ENCODE assay signal across 31 cellular contexts in the genomic region with DNA sequence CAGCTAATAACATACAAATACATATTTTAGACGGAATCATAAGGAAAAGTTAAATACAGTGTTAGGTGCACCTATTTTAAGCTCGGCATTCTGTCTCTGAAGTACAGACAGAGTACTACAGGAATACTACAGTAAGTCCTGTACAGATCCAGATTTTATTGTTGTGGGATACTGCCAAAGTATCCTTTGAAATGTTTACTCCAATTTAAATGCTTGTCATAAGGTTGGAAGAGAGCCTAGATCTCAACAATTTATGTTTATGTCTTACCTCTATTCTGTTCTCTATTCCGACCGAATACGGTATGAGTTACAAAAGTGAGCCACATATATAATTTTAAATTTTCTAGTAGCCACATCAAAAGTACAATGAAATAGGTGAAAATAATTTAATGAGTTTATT. TPM values are rescaled to one million over a fixed set of nuclear protein-coding genes. Genes with fewer than 3 reads are reported as not detected.
A peak's percentile ranks its signal among the peaks of the same experiment; 100 is the strongest.
DNase-seq lines count a peak whose midpoint lies in the region; ATAC-seq and TF ChIP-seq lines count a peak whose summit lies in the region.
"Had no signal": no experiment of that assay in that cellular context is flagged by ENCODE, and none has a peak within 500 bp of the region (broad histone marks: within the 10 kb centered on the region; RNA-seq: fewer than 3 reads in every experiment).

No MANE protein-coding gene starts in this region.

- in situ Hi-C loops in GM13977 (cut with MboI; ENCODE audit: low pct_unique_long_range_greater_than_20kb, low sequenced_read_pairs, unreplicated experiment): no loop called here

- peak overlapping the region; percentile 37 for H3K27ac ChIP-seq in angular gyrus (ENCODE audit: low read depth, low read length)
- H3K27ac ChIP-seq: PC-9, SJSA1 had no signal

- DNase-seq in NCI-H446 treated with DMSO at 0.1 percent for 48 hours (lab: John Stamatoyannopoulos, UW) (peak; percentile 17), left colon (no peak), GM13977 (ENCODE audit: low spot score) (no peak), GF-D8 (lab: John Stamatoyannopoulos, UW) (no peak), omental fat pad (ENCODE audit: low spot score) (no peak)
- DNase-seq: C1 segment of cervical spinal cord; CD4-positive, alpha-beta memory T cell; COR-L47; DMS53; GOT3; HFFc6; Kasumi-1; MG63; NCI-H1417; NCI-H1694; NCI-H2029 treated with DMSO at 0.1 percent for 48 hours; NCI-H2171 treated with DMSO at 0.1 percent for 48 hours; NCI-H345; NCI-H524; NCI-H748 treated with DMSO at 0.1 percent for 48 hours; NK-92 treated with Interleukin-12 subunit alpha and Interleukin-12 subunit beta, amount 100 ng/mL, for 24 hours; PC-9; Right ventricle myocardium superior; RPMI8226 had no signal

- TF ChIP-seq CTCF in GM13977 (IDR thresholded peaks at IDR 0.05; ENCODE audit: extremely low read depth, insufficient read depth, missing control alignments) (no peak), omental fat pad (IDR thresholded peaks at IDR 0.05) (no peak)

- intact Hi-C loops in left colon (cut with DNase I, micrococcal nuclease): no loop called here

- ATAC-seq in left colon (peak; percentile 62), GM19023 (IDR thresholded peaks at IDR 0.05; ENCODE audit: unreplicated experiment) (no peak), omental fat pad (ENCODE audit: low FRiP score) (no peak)
- ATAC-seq: K562 had no signal

RNA-seq across cellular contexts. Expression of a gene that starts 25.3 kb away (rescaled TPM):
- total RNA-seq in left colon (100 to 1,000 TPM in 1 of 2 donors, 10 to 100 TPM in 1; 79.7 to 109 TPM), omental fat pad (10 to 100 TPM in 3 of 4 donors, 1 to 10 TPM in 1; 9.7 to 73.3 (median 33.2) TPM)
- total RNA-seq: G401 had no signal

RNA-seq across cellular contexts. Expression of a gene that starts 58.2 kb away (rescaled TPM):
- total RNA-seq in left colon (not detected), omental fat pad (not detected)
- total RNA-seq: A673; CD4-positive, alpha-beta memory T cell; Daoy; G401; HFFc6; K562; PC-9; Right ventricle myocardium superior; SJSA1 had no signal
